In the genomic region with DNA sequence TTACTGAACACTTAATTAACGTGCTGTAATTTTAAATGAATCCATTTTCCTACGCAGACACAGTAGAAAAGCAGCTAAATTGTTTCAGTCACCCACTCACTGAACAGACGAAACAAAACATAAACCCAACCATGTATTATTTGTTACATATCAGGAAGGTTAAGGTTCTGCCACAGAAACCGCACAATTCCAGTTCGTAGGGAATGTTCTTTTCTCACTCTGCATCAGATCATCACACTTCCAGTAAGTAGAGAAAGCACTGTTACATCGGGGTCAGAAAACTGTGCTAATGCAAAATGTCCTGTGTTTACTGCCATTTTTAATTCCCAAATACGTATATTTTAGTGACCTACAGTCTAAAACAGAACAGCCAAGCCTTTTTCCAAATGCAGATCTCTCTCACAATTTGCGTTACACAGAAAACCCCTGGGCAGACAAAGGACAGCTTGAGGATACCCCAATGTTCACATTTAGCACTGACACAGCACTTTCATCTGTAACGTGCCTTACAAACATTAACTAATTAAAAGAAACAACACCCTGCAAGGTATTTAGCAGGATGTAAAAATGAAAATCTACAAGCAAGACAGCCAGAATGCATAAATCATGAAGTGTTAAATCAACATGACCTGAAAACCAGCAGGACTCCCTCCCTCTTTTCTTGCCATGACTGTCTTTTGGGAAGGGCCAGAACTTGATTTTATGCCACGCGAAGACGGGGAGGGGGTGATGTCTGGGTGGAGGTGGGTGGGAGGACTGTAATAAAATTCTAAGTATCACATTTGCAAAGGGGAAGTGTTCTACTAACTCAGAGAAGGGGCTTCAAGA, we compare ENCODE assay signal across 1 cellular context.
TF ChIP-seq lines count a peak whose summit lies in the region.

No MANE protein-coding gene starts in this region.

TF ChIP-seq in K562, 482 proteins besides CTCF, POLR2A, EP300 and RAD21:
- TF ChIP-seq C11orf30 (IDR thresholded peaks at IDR 0.05; ENCODE audit: low read depth) (peak; percentile 54), NFE2 (IDR thresholded peaks at IDR 0.05; ENCODE audit: low read depth) (0 out of 2 replicates have a peak, but pooled peaks have one; percentile 14), PKNOX1 (IDR thresholded peaks at IDR 0.05) (peak; percentile 55), ZNF316 (IDR thresholded peaks at IDR 0.05) (peak; percentile 74), PBX2 (CRISPR knock-in tag; IDR thresholded peaks at IDR 0.05; ENCODE audit: low read depth) (no peak), PBX2 (tag; conservative IDR thresholded peaks at IDR 0.05; ENCODE audit: low read depth) (peak; percentile 49; the same call in 1 of the 2 replicates), MEIS2 (IDR thresholded peaks at IDR 0.05; ENCODE audit: partially characterized antibody) (peak; percentile 72), ZNF76 (CRISPR knock-in tag; IDR thresholded peaks at IDR 0.05; ENCODE audit: borderline replicate concordance) (no peak), RBM14 (IDR thresholded peaks at IDR 0.05; ENCODE audit: borderline replicate concordance, insufficient read depth, low read depth, low read length) (no peak)
